In genomic region chr5:159208508-159209437, GRCh38 we compare ENCODE assay signal across 8 cellular contexts. TPM values are rescaled to one million over a fixed set of nuclear protein-coding genes. Genes with fewer than 3 reads are reported as not detected.
A peak's percentile ranks its signal among the peaks of the same experiment; 100 is the strongest.
DNase-seq lines count a peak whose midpoint lies in the region; ATAC-seq and TF ChIP-seq lines count a peak whose summit lies in the region.

No MANE protein-coding gene starts in this region.

- no TSS peak for BruUV-seq in mammary epithelial cell (replicated peaks; lab: Mats Ljungman, UMichigan)

- CTCF ChIA-PET in SK-N-SH (lab: Yijun Ruan, JAX) (interaction anchor here (0.6 to 2.0 kb wide), 6 partner anchors 15 to 108 kb away, joined by 3 to 8 read pairs (median 4); no protein-coding TSS in a partner anchor), mammary epithelial cell (lab: Charles Lee; ENCODE audit: low non-redundant PET) (no interaction called here)

- no peaks in the 10 kb centered on the region for H3K9me2 ChIP-seq in SK-N-SH

- TF ChIP-seq POLR2A in GM18505 (IDR thresholded peaks at IDR 0.05; ENCODE audit: borderline replicate concordance, extremely low read depth, insufficient read depth, insufficient read length) = no peak

- intact Hi-C loops in mammary epithelial cell (cut with micrococcal nuclease) = loop anchor here (1.0 kb wide), 3 partner anchors 19 to 55 kb away; partner anchors contain the start of gene UBLCP1

- peak; percentile 22 for ATAC-seq in GM18505 (IDR thresholded peaks at IDR 0.05; ENCODE audit: unreplicated experiment)
- peak; percentile 6 for ATAC-seq in HG03064 (IDR thresholded peaks at IDR 0.05; ENCODE audit: low read depth, unreplicated experiment)

- POLR2A ChIA-PET in SK-N-SH (lab: Yijun Ruan, JAX) = interaction anchor here (0.9 to 1.6 kb wide), 2 partner anchors 53 to 65 kb away, joined by 3 to 10 read pairs; partner anchors contain the start of gene UBLCP1

- peak overlapping the region; percentile 94 for H3K4me2 ChIP-seq in SK-N-SH
- peak overlapping the region; percentile 91 for H3K4me2 ChIP-seq in mammary epithelial cell (ENCODE audit: insufficient read depth, low read depth, low read length)

- H3K4me1 ChIP-seq in SK-N-SH (ENCODE audit: control insufficient read depth in 1 of 2, insufficient read depth in 2 of 2, low read depth in 1 of 2, low read length in 1 of 2) (peaks cover 19 to 46% of the 10 kb centered on the region in 2 experiments; a peak in 3 of 4 replicates), mammary epithelial cell (ENCODE audit: insufficient read depth, low read length) (peaks cover 24% of the 10 kb centered on the region)

- H4K20me1 ChIP-seq in SK-N-SH (ENCODE audit: insufficient read depth) (peaks cover 24% of the 10 kb centered on the region; the same call in 1 of the 2 replicates), mammary epithelial cell (ENCODE audit: insufficient read depth, low read length) (peaks cover 2% of the 10 kb centered on the region)

- H2AFZ ChIP-seq in SK-N-SH (ENCODE audit: low read depth) (no peak overlapping the region), mammary epithelial cell (ENCODE audit: low read depth, low read length) (peak overlapping the region; percentile 78)

- H3K9me3 ChIP-seq in SK-N-SH (no peaks in the 10 kb centered on the region), mammary epithelial cell (replicated peaks; ENCODE audit: insufficient read depth, low read length) (no peaks in the 10 kb centered on the region)

- no peak for TF ChIP-seq EP300 in SK-N-SH (IDR thresholded peaks at IDR 0.05; ENCODE audit: borderline replicate concordance in 1 of 2, low read depth in 1 of 2, low read length in 1 of 2)

- in situ Hi-C loops in ACHN (cut with HindIII; ENCODE audit: low pct_ligation_motif_present, low pct_unique_long_range_greater_than_20kb, low sequenced_read_pairs) (no loop called here), mammary epithelial cell (cut with MboI; ENCODE audit: low sequenced_read_pairs in 2 of 2) (loop anchor here in 1 of 2 donors (5.0 kb wide), 1 partner anchor 54 kb away; the partner anchor contains the start of gene UBLCP1)

- H3K36me3 ChIP-seq in SK-N-SH (replicated peaks in 1 of 2; ENCODE audit: control insufficient read depth in 1 of 2, insufficient read depth in 2 of 2, low read length in 1 of 2) (no peaks in the 10 kb centered on the region), mammary epithelial cell (ENCODE audit: insufficient read depth, low read length) (no peaks in the 10 kb centered on the region)

- peaks cover 53% of the 10 kb centered on the region for H3K79me2 ChIP-seq in SK-N-SH (ENCODE audit: insufficient read depth)
- H3K79me2 ChIP-seq in mammary epithelial cell (ENCODE audit: insufficient read depth, low read length) = peaks cover 55% of the 10 kb centered on the region

- TF ChIP-seq CTCF in SK-N-SH (IDR thresholded peaks at IDR 0.05) (no peak), mammary epithelial cell (conservative IDR thresholded peaks at IDR 0.05 in 1 of 2, IDR thresholded peaks at IDR 0.05 in 1 of 2; ENCODE audit: extremely low read depth in 1 of 2, insufficient read depth in 1 of 2, low read depth in 1 of 2, low read length in 2 of 2) (no peak)

- 1% methylated on average over 31 of the region's 65 CpGs for WGBS in SK-N-SH (ENCODE audit: low lambda C conversion rate)
- WGBS in mammary epithelial cell (ENCODE audit: low coverage, missing lambda C conversion rate) = 0% methylated on average over 10 of the region's 65 CpGs

- H3K27ac ChIP-seq in SK-N-SH (ENCODE audit: low read depth in 2 of 2, low read length in 1 of 2) = peak overlapping the region; percentile 90 to 98
- H3K27ac ChIP-seq in mammary epithelial cell (ENCODE audit: insufficient read depth, low read depth, low read length) = peak overlapping the region; percentile 90
- peak overlapping the region; percentile 89 to 99 (median 95) for H3K27ac ChIP-seq in skin epidermis

- TF ChIP-seq RAD21 in SK-N-SH (IDR thresholded peaks at IDR 0.05; ENCODE audit: low read length) = no peak

- DNase-seq in ACHN = peak; percentile 44
- DNase-seq in SK-N-SH = peak; percentile 73
- no peak for DNase-seq in mammary epithelial cell
- peak; percentile 15 for DNase-seq in iris pigment epithelial cell (ENCODE audit: low read depth)
- DNase-seq in GM19238 (ENCODE audit: insufficient read length, low spot score) = no peak

- peak overlapping the region; percentile 93 for H3K9ac ChIP-seq in SK-N-SH
- peak overlapping the region; percentile 99 for H3K9ac ChIP-seq in mammary epithelial cell (ENCODE audit: insufficient read depth, low read length)

- peak overlapping the region; percentile 78 to 88 for H3K4me3 ChIP-seq in SK-N-SH (ENCODE audit: low read depth in 2 of 2, low read length in 1 of 2)
- H3K4me3 ChIP-seq in mammary epithelial cell (replicated peaks in 1 of 3; ENCODE audit: insufficient read depth in 1 of 3, low read depth in 2 of 3, low read length in 3 of 3) = peak overlapping the region; percentile 77 to 89 (median 79)
- H3K4me3 ChIP-seq in skin epidermis = peak overlapping the region; percentile 83 to 95 (median 92)

- H3K27me3 ChIP-seq in SK-N-SH (ENCODE audit: insufficient read depth) = no peaks in the 10 kb centered on the region
- H3K27me3 ChIP-seq in mammary epithelial cell (ENCODE audit: insufficient read depth, low read length) = no peaks in the 10 kb centered on the region

- dilution Hi-C loops in mammary epithelial cell (cut with HindIII; ENCODE audit: low sequenced_read_pairs) = no loop called here

- H3F3A ChIP-seq in SK-N-SH (replicated peaks; ENCODE audit: insufficient read depth) = peaks cover 22% of the 10 kb centered on the region

TF ChIP-seq in SK-N-SH, 30 proteins besides CTCF, POLR2A, EP300 and RAD21:
- TF ChIP-seq TAF1 (IDR thresholded peaks at IDR 0.05; ENCODE audit: borderline replicate concordance, low read depth, low read length) (peak; percentile 13; the same call in 1 of the 2 replicates), PBX3 (IDR thresholded peaks at IDR 0.05) (no peak), MXI1 (IDR thresholded peaks at IDR 0.05; ENCODE audit: low read depth, low read length) (no peak)

RNA-seq across cellular contexts. Expression of gene RNF145, which starts 0.6 kb away (rescaled TPM):
- 34.3 and 36.1 TPM in 2 replicates for polyA plus RNA-seq in SK-N-SH (2012; rRNA removed)
- polyA plus RNA-seq in SK-N-SH (2012; cell fraction: cytosol; rRNA removed) = 57.7 and 60.2 TPM in 2 replicates
- 22.1 and 35.2 TPM in 2 replicates for polyA plus RNA-seq in SK-N-SH (2012; cell fraction: nucleus; rRNA removed)
- 10 to 100 TPM; 63.2 to 78.9 TPM for total RNA-seq in mammary epithelial cell
- 84.8 TPM for polyA plus RNA-seq in mammary epithelial cell
- polyA minus RNA-seq in mammary epithelial cell = 152 TPM

RNA-seq across cellular contexts. Expression of gene UBLCP1, which starts 54.3 kb away (rescaled TPM):
- 13.8 and 19.5 TPM in 2 replicates for polyA plus RNA-seq in SK-N-SH (2012; rRNA removed)
- 28.2 and 46.1 TPM in 2 replicates for polyA plus RNA-seq in SK-N-SH (2012; cell fraction: cytosol; rRNA removed)
- 5.6 and 10.3 TPM in 2 replicates for polyA plus RNA-seq in SK-N-SH (2012; cell fraction: nucleus; rRNA removed)
- 10 to 100 TPM; 30.2 to 36.5 TPM for total RNA-seq in mammary epithelial cell
- 15.4 TPM for polyA plus RNA-seq in mammary epithelial cell
- 13.3 TPM for polyA minus RNA-seq in mammary epithelial cell

Comparison
In these comparisons a context has a peak if more than half of its experiments do, and no peak if none do; other contexts are left out.
1. DNase-seq: peak in ACHN (single experiment), SK-N-SH (single experiment) and iris pigment epithelial cell (single experiment); none in mammary epithelial cell (single experiment) and GM19238 (single experiment).
2. Peak in every context shown above with its lines, with median percentiles within 50 percentile points of each other: H3K27ac ChIP-seq and H3K4me3 ChIP-seq.